In the genomic region with DNA sequence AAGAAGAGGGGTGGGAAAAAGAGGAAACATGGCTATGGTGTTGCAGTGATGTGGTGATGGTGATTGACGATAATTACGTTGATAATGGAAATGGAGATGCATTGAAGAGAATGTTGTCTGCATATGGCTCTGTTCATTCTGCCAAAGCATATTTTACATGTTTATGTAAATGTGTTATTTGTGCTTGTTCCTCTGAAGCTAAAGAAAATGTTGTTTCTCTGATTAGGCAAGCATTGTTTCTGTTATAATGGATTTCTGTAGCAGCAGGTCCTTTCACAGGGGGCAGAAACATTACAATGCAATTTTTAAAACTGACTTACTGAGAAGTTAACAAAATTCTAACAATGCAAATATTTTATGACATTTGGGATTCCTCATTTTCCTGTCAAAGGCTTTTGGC, we compare ENCODE assay signal across 1 cellular context.
TF ChIP-seq lines count a peak whose summit lies in the region.

No MANE protein-coding gene starts in this region.

TF ChIP-seq in WTC11, 78 proteins besides CTCF, POLR2A, EP300 and RAD21 (continued from another document):
- TF ChIP-seq MAX (CRISPR knock-in tag; IDR thresholded peaks at IDR 0.05): no peak
- TF ChIP-seq, protein P1, sequence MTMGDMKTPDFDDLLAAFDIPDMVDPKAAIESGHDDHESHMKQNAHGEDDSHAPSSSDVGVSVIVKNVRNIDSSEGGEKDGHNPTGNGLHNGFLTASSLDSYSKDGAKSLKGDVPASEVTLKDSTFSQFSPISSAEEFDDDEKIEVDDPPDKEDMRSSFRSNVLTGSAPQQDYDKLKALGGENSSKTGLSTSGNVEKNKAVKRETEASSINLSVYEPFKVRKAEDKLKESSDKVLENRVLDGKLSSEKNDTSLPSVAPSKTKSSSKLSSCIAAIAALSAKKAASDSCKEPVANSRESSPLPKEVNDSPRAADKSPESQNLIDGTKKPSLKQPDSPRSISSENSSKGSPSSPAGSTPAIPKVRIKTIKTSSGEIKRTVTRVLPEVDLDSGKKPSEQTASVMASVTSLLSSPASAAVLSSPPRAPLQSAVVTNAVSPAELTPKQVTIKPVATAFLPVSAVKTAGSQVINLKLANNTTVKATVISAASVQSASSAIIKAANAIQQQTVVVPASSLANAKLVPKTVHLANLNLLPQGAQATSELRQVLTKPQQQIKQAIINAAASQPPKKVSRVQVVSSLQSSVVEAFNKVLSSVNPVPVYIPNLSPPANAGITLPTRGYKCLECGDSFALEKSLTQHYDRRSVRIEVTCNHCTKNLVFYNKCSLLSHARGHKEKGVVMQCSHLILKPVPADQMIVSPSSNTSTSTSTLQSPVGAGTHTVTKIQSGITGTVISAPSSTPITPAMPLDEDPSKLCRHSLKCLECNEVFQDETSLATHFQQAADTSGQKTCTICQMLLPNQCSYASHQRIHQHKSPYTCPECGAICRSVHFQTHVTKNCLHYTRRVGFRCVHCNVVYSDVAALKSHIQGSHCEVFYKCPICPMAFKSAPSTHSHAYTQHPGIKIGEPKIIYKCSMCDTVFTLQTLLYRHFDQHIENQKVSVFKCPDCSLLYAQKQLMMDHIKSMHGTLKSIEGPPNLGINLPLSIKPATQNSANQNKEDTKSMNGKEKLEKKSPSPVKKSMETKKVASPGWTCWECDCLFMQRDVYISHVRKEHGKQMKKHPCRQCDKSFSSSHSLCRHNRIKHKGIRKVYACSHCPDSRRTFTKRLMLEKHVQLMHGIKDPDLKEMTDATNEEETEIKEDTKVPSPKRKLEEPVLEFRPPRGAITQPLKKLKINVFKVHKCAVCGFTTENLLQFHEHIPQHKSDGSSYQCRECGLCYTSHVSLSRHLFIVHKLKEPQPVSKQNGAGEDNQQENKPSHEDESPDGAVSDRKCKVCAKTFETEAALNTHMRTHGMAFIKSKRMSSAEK (CRISPR knock-in tag; IDR thresholded peaks at IDR 0.05; ENCODE audit: borderline replicate concordance): no peak
- TF ChIP-seq ZNF416 (CRISPR knock-in tag; IDR thresholded peaks at IDR 0.05): no peak
- TF ChIP-seq ZSCAN18 (CRISPR knock-in tag; IDR thresholded peaks at IDR 0.05): no peak
- TF ChIP-seq NFE2L1 (CRISPR knock-in tag; IDR thresholded peaks at IDR 0.05): no peak
- TF ChIP-seq SMAD4 (CRISPR knock-in tag; IDR thresholded peaks at IDR 0.05): no peak
- TF ChIP-seq ELF4 (CRISPR knock-in tag; IDR thresholded peaks at IDR 0.05; ENCODE audit: low read depth): no peak
- TF ChIP-seq MLX (CRISPR knock-in tag; IDR thresholded peaks at IDR 0.05): no peak
